26 cellular contexts compared by ENCODE assay signal in genomic region chr11:74232316-74232950, GRCh38.
DNase-seq lines count a peak whose midpoint lies in the region; ATAC-seq, FAIRE-seq and TF ChIP-seq lines count a peak whose summit lies in the region.
"Had no signal": no experiment of that assay in that cellular context is flagged by ENCODE, and none has a peak within 500 bp of the region (broad histone marks: within the 10 kb centered on the region; RNA-seq: fewer than 3 reads in every experiment).

No MANE protein-coding gene starts in this region.

- H3K9me3 ChIP-seq in prostate gland: no peaks in the 10 kb centered on the region
- H3K9me3 ChIP-seq: uterus had no signal

- CTCF ChIA-PET in activated naive CD4-positive, alpha-beta T cell treated with anti-CD3 and anti-CD28 coated beads for 36 hours (lab: Charles Lee): no interaction called here

- peaks cover 0 to 5% of the 10 kb centered on the region in 2 donors for H3K36me3 ChIP-seq in prostate gland
- H3K36me3 ChIP-seq: uterus had no signal

- WGBS in prostate gland: 71% methylated on average over 6 of the region's 6 CpGs

- H3K9me3 Mint-ChIP-seq in activated naive CD4-positive, alpha-beta T cell treated with anti-CD3 and anti-CD28 coated beads for 36 hours: no peaks in the 10 kb centered on the region
- no peaks in the 10 kb centered on the region for H3K9me3 Mint-ChIP-seq in activated naive CD8-positive, alpha-beta T cell treated with anti-CD3 and anti-CD28 coated beads for 36 hours
- H3K9me3 Mint-ChIP-seq: CD14-positive monocyte; memory B cell; T-helper 1 cell treated with Interleukin-12 subunit alpha and Interleukin-12 subunit beta and Interleukin-4 antibody, amounts not matched to agents 30 μg/mL and 1 μg/mL, for 36 hours had no signal

- intact Hi-C loops in activated naive CD4-positive, alpha-beta T cell treated with anti-CD3 and anti-CD28 coated beads for 36 hours (cut with micrococcal nuclease): loop anchor here (5.0 kb wide), 1 partner anchor 60 kb away; the partner anchor contains the start of genes C2CD3 and PPME1
- intact Hi-C loops in prostate gland (cut with DNase I): no loop called here

- peak; percentile 48 for FAIRE-seq in HTR-8/SVneo (lab: Jason Lieb, UNC)
- FAIRE-seq: endothelial cell of umbilical vein, GM12892, HepG2, kidney had no signal

- DNase-seq in activated naive CD4-positive, alpha-beta T cell treated with anti-CD3 and anti-CD28 coated beads for 36 hours: peak; percentile 18
- DNase-seq in activated naive CD4-positive, alpha-beta T cell treated with anti-CD3 and anti-CD28 coated beads, Interleukin-2, amount 50 U/mL, for 16 hours: no peak
- DNase-seq in HTR-8/SVneo (ENCODE audit: insufficient read length, low spot score) (no peak), prostate gland (ENCODE audit: low spot score) (peak; percentile 46)
- no peak for DNase-seq in activated naive CD8-positive, alpha-beta T cell treated with anti-CD3 and anti-CD28 coated beads for 36 hours
- DNase-seq: activated gamma-delta T cell, DMS53, foreskin fibroblast, HCEC 1CT, kidney, NCI-H1436 treated with DMSO at 0.1 percent for 48 hours, NCI-H2171 treated with DMSO at 0.1 percent for 48 hours, NCI-H748 treated with DMSO at 0.1 percent for 48 hours, SIG-M5, uterus, WERI-Rb-1 had no signal

- TF ChIP-seq POLR2A in prostate gland (IDR thresholded peaks at IDR 0.05): no peak

- no peaks in the 10 kb centered on the region for H3K4me1 ChIP-seq in prostate gland (replicated peaks)
- H3K4me1 ChIP-seq: parathyroid adenoma, uterus had no signal

- H3K27ac Mint-ChIP-seq in activated naive CD4-positive, alpha-beta T cell treated with anti-CD3 and anti-CD28 coated beads for 36 hours: peak overlapping the region; percentile 67
- H3K27ac Mint-ChIP-seq in activated naive CD8-positive, alpha-beta T cell treated with anti-CD3 and anti-CD28 coated beads for 36 hours: peak overlapping the region; percentile 10
- H3K27ac Mint-ChIP-seq: CD14-positive monocyte; memory B cell; T-helper 1 cell treated with Interleukin-12 subunit alpha and Interleukin-12 subunit beta and Interleukin-4 antibody, amounts not matched to agents 30 μg/mL and 1 μg/mL, for 36 hours had no signal

- H3K27me3 Mint-ChIP-seq in activated naive CD4-positive, alpha-beta T cell treated with anti-CD3 and anti-CD28 coated beads for 36 hours (ENCODE audit: low read depth): no peaks in the 10 kb centered on the region
- H3K27me3 Mint-ChIP-seq in activated naive CD8-positive, alpha-beta T cell treated with anti-CD3 and anti-CD28 coated beads for 36 hours: no peaks in the 10 kb centered on the region
- H3K27me3 Mint-ChIP-seq: memory B cell had no signal

- peaks cover 23% of the 10 kb centered on the region for H3K4me1 Mint-ChIP-seq in activated naive CD4-positive, alpha-beta T cell treated with anti-CD3 and anti-CD28 coated beads for 36 hours (ENCODE audit: low read depth)
- H3K4me1 Mint-ChIP-seq in activated naive CD8-positive, alpha-beta T cell treated with anti-CD3 and anti-CD28 coated beads for 36 hours: peaks cover 3% of the 10 kb centered on the region
- H3K4me1 Mint-ChIP-seq: CD14-positive monocyte, memory B cell had no signal

- H3K4me3 ChIP-seq in prostate gland: no peak overlapping the region
- H3K4me3 ChIP-seq: uterus had no signal

- H3K27ac ChIP-seq in prostate gland: no peak overlapping the region
- H3K27ac ChIP-seq: parathyroid adenoma, uterus, WERI-Rb-1 had no signal

- no peaks in the 10 kb centered on the region for H3K27me3 ChIP-seq in prostate gland (replicated peaks; ENCODE audit: insufficient read depth)
- H3K27me3 ChIP-seq: uterus had no signal

- H3K4me3 Mint-ChIP-seq in activated naive CD4-positive, alpha-beta T cell treated with anti-CD3 and anti-CD28 coated beads for 36 hours: no peak overlapping the region
- no peak overlapping the region for H3K4me3 Mint-ChIP-seq in activated naive CD8-positive, alpha-beta T cell treated with anti-CD3 and anti-CD28 coated beads for 36 hours
- H3K4me3 Mint-ChIP-seq: CD14-positive monocyte; memory B cell; T-helper 1 cell treated with Interleukin-12 subunit alpha and Interleukin-12 subunit beta and Interleukin-4 antibody, amounts not matched to agents 30 μg/mL and 1 μg/mL, for 36 hours had no signal

- H3K36me3 Mint-ChIP-seq in activated naive CD4-positive, alpha-beta T cell treated with anti-CD3 and anti-CD28 coated beads for 36 hours (ENCODE audit: low read depth): peaks cover 10% of the 10 kb centered on the region
- peaks cover 25% of the 10 kb centered on the region for H3K36me3 Mint-ChIP-seq in activated naive CD8-positive, alpha-beta T cell treated with anti-CD3 and anti-CD28 coated beads for 36 hours

- ATAC-seq in GM19324 (IDR thresholded peaks at IDR 0.05; ENCODE audit: low FRiP score, unreplicated experiment): no peak
- no peak for ATAC-seq in GM18873 (IDR thresholded peaks at IDR 0.05; ENCODE audit: low FRiP score, unreplicated experiment)
- no peak for ATAC-seq in HG02642 (IDR thresholded peaks at IDR 0.05; ENCODE audit: poor library complexity, unreplicated experiment)
- ATAC-seq: HepG2 had no signal

- no peak for TF ChIP-seq CTCF in prostate gland (IDR thresholded peaks at IDR 0.05)

Comparison
In these comparisons a context has a peak if more than half of its experiments do, and no peak if none do; other contexts are left out.
1. DNase-seq: peak in activated naive CD4-positive, alpha-beta T cell treated with anti-CD3 and anti-CD28 coated beads for 36 hours (single experiment) and prostate gland (single experiment); none in activated naive CD4-positive, alpha-beta T cell treated with anti-CD3 and anti-CD28 coated beads, Interleukin-2, amount 50 U/mL, for 16 hours (single experiment), HTR-8/SVneo (single experiment) and activated naive CD8-positive, alpha-beta T cell treated with anti-CD3 and anti-CD28 coated beads for 36 hours (single experiment).